Comparison of ENCODE assay signal across 13 cellular contexts in genomic region chr17:55416470-55417052, GRCh38. TPM values are rescaled to one million over a fixed set of nuclear protein-coding genes. Genes with fewer than 3 reads are reported as not detected.
A peak's percentile ranks its signal among the peaks of the same experiment; 100 is the strongest.
DNase-seq lines count a peak whose midpoint lies in the region; ATAC-seq and TF ChIP-seq lines count a peak whose summit lies in the region.
"Had no signal": no experiment of that assay in that cellular context is flagged by ENCODE, and none has a peak within 500 bp of the region (broad histone marks: within the 10 kb centered on the region; RNA-seq: fewer than 3 reads in every experiment).

No MANE protein-coding gene starts in this region.

- DNase-seq in ACHN = peak; percentile 23
- no peak for DNase-seq in memory B cell (ENCODE audit: low spot score in 2 of 2)
- DNase-seq in left lobe of liver (ENCODE audit: low spot score) = no peak
- no peak for DNase-seq in OCI-M2 (lab: John Stamatoyannopoulos, UW; ENCODE audit: unreplicated experiment)
- DNase-seq: adrenal gland; NCI-H345; stimulated activated CD4-positive, alpha-beta T cell treated with anti-CD3 and anti-CD28 coated beads, Interleukin-2, amount 100 ng/mL, for 48 hours had no signal

- in situ Hi-C loops in ACHN (cut with HindIII; ENCODE audit: low pct_ligation_motif_present, low pct_unique_long_range_greater_than_20kb, low sequenced_read_pairs) = no loop called here

- ATAC-seq in HG02610 (IDR thresholded peaks at IDR 0.05; ENCODE audit: unreplicated experiment) (peak; percentile 24), memory B cell (ENCODE audit: low read depth) (no peak), HG03135 (IDR thresholded peaks at IDR 0.05; ENCODE audit: unreplicated experiment) (no peak), left lobe of liver (no peak), GM21825 (IDR thresholded peaks at IDR 0.05; ENCODE audit: unreplicated experiment) (no peak)
- ATAC-seq: GM23338 had no signal

- TF ChIP-seq CTCF in brain (conservative IDR thresholded peaks at IDR 0.05) = no peak

- H3K27ac Mint-ChIP-seq in brain = peak overlapping the region in 4 of 5 experiments; percentile 22 to 68 (median 47)
- H3K27ac Mint-ChIP-seq in memory B cell = peak overlapping the region; percentile 36
- H3K27ac Mint-ChIP-seq: GM23338 had no signal

- H3K36me3 Mint-ChIP-seq in brain (peaks cover 52% of the 10 kb centered on the region), memory B cell (peaks cover 12% of the 10 kb centered on the region)

- H3K27me3 Mint-ChIP-seq in brain (peaks cover 9% of the 10 kb centered on the region), memory B cell (no peaks in the 10 kb centered on the region)

- peaks cover 0 to 6% (median 0%) of the 10 kb centered on the region in 5 experiments for H3K9me3 Mint-ChIP-seq in brain
- H3K9me3 Mint-ChIP-seq in memory B cell = no peaks in the 10 kb centered on the region
- H3K9me3 Mint-ChIP-seq: CD14-positive monocyte, GM23338 had no signal

- H3K4me3 Mint-ChIP-seq in brain = peak overlapping the region in 1 of 5 experiments; percentile 2
- H3K4me3 Mint-ChIP-seq in memory B cell = no peak overlapping the region
- H3K4me3 Mint-ChIP-seq: CD14-positive monocyte, GM23338 had no signal

- peaks cover 30% of the 10 kb centered on the region for H3K4me1 Mint-ChIP-seq in brain
- H3K4me1 Mint-ChIP-seq in memory B cell = peaks cover 33% of the 10 kb centered on the region

RNA-seq across cellular contexts. Expression of gene MMD, which starts 5.1 kb away (rescaled TPM):
- polyA plus RNA-seq in brain (ENCODE audit: insufficient read depth, low read depth, low replicate concordance) = 12.3 TPM
- 4.3 TPM for total RNA-seq in left lobe of liver
